In the genomic region with DNA sequence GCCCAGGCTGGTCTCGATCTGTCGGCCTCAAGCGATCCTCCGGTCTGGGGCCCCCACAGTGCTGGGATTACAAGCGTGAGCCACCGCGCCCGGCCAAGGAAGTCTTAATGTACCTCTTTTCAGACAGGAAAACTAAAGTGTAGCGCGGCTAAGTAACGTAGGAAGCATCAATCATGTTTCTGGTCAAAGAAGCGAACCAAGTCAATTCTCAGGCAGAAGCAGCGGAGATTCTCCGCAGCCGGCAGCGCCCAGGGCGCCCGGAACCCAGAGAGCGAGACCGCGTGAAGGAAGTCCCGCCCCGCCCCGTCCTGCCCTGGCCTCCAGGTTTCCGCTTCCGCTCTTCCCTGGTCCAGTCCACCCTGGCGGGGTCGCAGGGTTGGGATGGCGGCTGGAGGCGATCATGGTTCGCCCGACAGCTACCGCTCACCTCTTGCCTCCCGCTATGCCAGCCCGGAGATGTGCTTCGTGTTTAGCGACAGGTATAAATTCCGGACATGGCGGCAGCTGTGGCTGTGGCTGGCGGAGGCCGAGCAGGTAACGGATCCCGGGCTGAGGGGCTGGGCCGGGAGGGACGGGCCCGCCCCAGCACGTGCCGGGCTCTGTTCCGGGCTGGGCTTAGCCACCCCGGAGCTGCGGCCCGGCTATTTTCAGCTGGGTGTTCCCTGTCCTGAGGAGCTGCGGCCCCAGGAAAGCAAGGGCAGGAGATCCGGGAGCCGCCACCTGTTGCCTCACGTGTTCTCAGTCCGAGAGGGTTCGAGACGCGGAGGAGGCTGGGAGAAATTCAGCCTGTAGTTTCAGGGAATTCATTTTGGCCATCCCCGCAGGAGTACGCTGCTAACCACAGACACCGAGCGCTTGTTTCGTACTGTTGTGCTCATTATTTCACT, we compare ENCODE assay signal across 8 cellular contexts. TPM values are rescaled to one million over a fixed set of nuclear protein-coding genes. Genes with fewer than 3 reads are reported as not detected.
DNase-seq lines count a peak whose midpoint lies in the region; ATAC-seq and TF ChIP-seq lines count a peak whose summit lies in the region.

Gene ADSL (plus strand): TSS at position 323 of the 887 bp plus-strand sequence. CDS start 59 bp downstream, at position 382.

- H3K9me3 Mint-ChIP-seq in T-cell, result no peaks in the 10 kb centered on the region

- in situ Hi-C loops in transverse colon (cut with MboI; ENCODE audit: low pct_ligation_motif_present in 1 of 4, low pct_unique_long_range_greater_than_20kb in 1 of 4, low sequenced_read_pairs in 3 of 4), result loop anchor here in 3 of 4 donors (10.0 kb wide), 2 partner anchors 302 to 812 kb away; partner anchors contain the start of gene RPS19BP1 (in 1 of the 3)

- H3K4me1 Mint-ChIP-seq in T-cell, result peaks cover 54 to 63% (median 58%) of the 10 kb centered on the region in 3 donors

- peak; percentile 80 for ATAC-seq in HG02571 (IDR thresholded peaks at IDR 0.05; ENCODE audit: unreplicated experiment)
- ATAC-seq in T-cell (replicated peaks in 1 of 4), result peak; percentile 85 to 89 (median 87)

- no peaks in the 10 kb centered on the region for H3K27me3 ChIP-seq in transverse colon

- H3K4me3 ChIP-seq in GM08714 (ENCODE audit: low read length) (peak within 1 kb of the TSS; percentile 97), transverse colon (peak within 1 kb of the TSS; percentile 54 to 75 (median 58))

- peaks cover 8% of the 10 kb centered on the region for H3K36me3 Mint-ChIP-seq in T-cell

- peaks cover 0 to 19% (median 8%) of the 10 kb centered on the region in 4 donors for H3K36me3 ChIP-seq in transverse colon

- DNase-seq in NCI-H1092 treated with DMSO at 0.1 percent for 48 hours (lab: John Stamatoyannopoulos, UW), result peak; percentile 82
- peak; percentile 61 to 84 (median 76) for DNase-seq in T-cell
- peak; percentile 95 for DNase-seq in cardiac septum (ENCODE audit: low spot score)
- DNase-seq in posterior cingulate gyrus, result peak; percentile 78 to 98 (median 87)
- DNase-seq in transverse colon, result peak; percentile 92

- intact Hi-C loops in cardiac septum (cut with DNase I), result loop anchor here (2.0 to 5.0 kb wide), 4 partner anchors 134 to 814 kb away; partner anchors contain the start of gene RPS19BP1
- intact Hi-C loops in posterior cingulate gyrus (cut with DNase I), result loop anchor here (5.0 to 10.0 kb wide), 3 partner anchors 172 to 814 kb away; partner anchors contain the start of genes RPS19BP1 and TNRC6B
- intact Hi-C loops in transverse colon (cut with DNase I; ENCODE audit: low total_unique reads), result loop anchor here (5.0 kb wide), 1 partner anchor 809 kb away; no protein-coding TSS in a partner anchor

- H3K27ac Mint-ChIP-seq in T-cell, result peak within 1 kb of the TSS; percentile 98 to 99

- 1% methylated on average over 65 of the region's 65 CpGs for WGBS in adipose tissue, 3 donors
- 0% methylated on average over 62 of the region's 65 CpGs; no CpG with 5 or more reads in 1 of the 2 donors for WGBS in transverse colon (ENCODE audit: low coverage in 1 of 2), 2 donors

- TF ChIP-seq POLR2A in transverse colon (IDR thresholded peaks at IDR 0.05), result peak; percentile 89

- peak; percentile 22 for TF ChIP-seq EP300 in transverse colon (IDR thresholded peaks at IDR 0.05; ENCODE audit: low read depth)

- TF ChIP-seq CTCF in transverse colon (IDR thresholded peaks at IDR 0.05), result peak in 2 of 5 experiments; percentile 28 to 45

- H3K27me3 Mint-ChIP-seq in T-cell, result no peaks in the 10 kb centered on the region

- no peak within 1 kb of the TSS for H3K27ac ChIP-seq in adipose tissue (ENCODE audit: low read depth, low read length)
- peak within 1 kb of the TSS; percentile 84 to 95 (median 92) for H3K27ac ChIP-seq in transverse colon

- H3K4me1 ChIP-seq in transverse colon, result peaks cover 0 to 33% (median 24%) of the 10 kb centered on the region in 4 donors

- no peaks in the 10 kb centered on the region for H3K9me3 ChIP-seq in transverse colon

- peak within 1 kb of the TSS; percentile 92 to 98 (median 97) for H3K4me3 Mint-ChIP-seq in T-cell

- POLR2A ChIA-PET in T-cell (lab: Charles Lee), result interaction anchor here (0.6 to 1.1 kb wide), 4 partner anchors 14 to 999 kb away, joined by 3 to 4 read pairs (median 4); no protein-coding TSS in a partner anchor

- CTCF ChIA-PET in T-cell (lab: Charles Lee), result interaction anchor here in 1 of 2 donors (0.6 to 4.4 kb wide), 9 partner anchors 11 to 1088 kb away, joined by 3 to 29 read pairs (median 5); partner anchors contain the start of gene TNRC6B

RNA-seq across cellular contexts. Expression of gene ADSL, which starts in this region (rescaled TPM):
- total RNA-seq in T-cell (10 to 100 TPM; 64.0 to 84.3 (median 75.1) TPM), cardiac septum (47.8 TPM), transverse colon (10 to 100 TPM; 13.5 to 70.7 (median 41.8) TPM)
- 10 to 100 TPM; 38.4 to 44.5 (median 44.0) TPM for polyA plus RNA-seq in adipose tissue
